9 cellular contexts compared by ENCODE assay signal in genomic region chr11:134033276-134033675, GRCh38. TPM values are rescaled to one million over a fixed set of nuclear protein-coding genes. Genes with fewer than 3 reads are reported as not detected.
DNase-seq lines count a peak whose midpoint lies in the region; ATAC-seq, FAIRE-seq and TF ChIP-seq lines count a peak whose summit lies in the region.
"Had no signal": no experiment of that assay in that cellular context is flagged by ENCODE, and none has a peak within 500 bp of the region (broad histone marks: within the 10 kb centered on the region; RNA-seq: fewer than 3 reads in every experiment).

No MANE protein-coding gene starts in this region.

- peak overlapping the region; percentile 86 for H3K27ac Mint-ChIP-seq in activated naive CD4-positive, alpha-beta T cell treated with anti-CD3 and anti-CD28 coated beads, Interleukin-2, amount 10 ng/mL, durations not matched to agents 7 days and 5 days

- H3K4me1 Mint-ChIP-seq in activated naive CD4-positive, alpha-beta T cell treated with anti-CD3 and anti-CD28 coated beads, Interleukin-2, amount 10 ng/mL, durations not matched to agents 7 days and 5 days, result peaks cover 83% of the 10 kb centered on the region

- 55 to 76% methylated on average over 9 of the region's 9 CpGs for WGBS in tibial nerve, 2 donors

- H3K36me3 ChIP-seq in muscle layer of duodenum (ENCODE audit: control insufficient read depth in 1 of 2, insufficient read depth in 2 of 2, low read length in 2 of 2) (no peaks in the 10 kb centered on the region), tibial nerve (no peaks in the 10 kb centered on the region)

- no peak for TF ChIP-seq POLR2A in tibial nerve (IDR thresholded peaks at IDR 0.05)

- H3K4me3 ChIP-seq in muscle layer of duodenum (ENCODE audit: low read depth in 1 of 2, low read length in 2 of 2), result peak overlapping the region; percentile 28 to 53
- peak overlapping the region in 1 of 4 donors; percentile 1 for H3K4me3 ChIP-seq in tibial nerve

- no peaks in the 10 kb centered on the region for H3K9me3 ChIP-seq in muscle layer of duodenum (ENCODE audit: control insufficient read depth in 1 of 2, low read length in 2 of 2)
- H3K9me3 ChIP-seq in tibial nerve, result no peaks in the 10 kb centered on the region

- H3K36me3 Mint-ChIP-seq in activated naive CD4-positive, alpha-beta T cell treated with anti-CD3 and anti-CD28 coated beads, Interleukin-2, amount 10 ng/mL, durations not matched to agents 7 days and 5 days, result peaks cover 5% of the 10 kb centered on the region

- H3K27me3 ChIP-seq in muscle layer of duodenum (ENCODE audit: low read depth, low read length) (no peaks in the 10 kb centered on the region), tibial nerve (peaks cover 0 to 10% of the 10 kb centered on the region in 2 donors)

- DNase-seq in activated naive CD4-positive, alpha-beta T cell treated with anti-CD3 and anti-CD28 coated beads, Interleukin-2, amount 10 ng/mL, durations not matched to agents 7 days and 5 days, result no peak
- no peak for DNase-seq in activated naive CD4-positive, alpha-beta T cell treated with anti-CD3 and anti-CD28 coated beads, Interleukin-2, amount 50 U/mL, for 16 hours
- DNase-seq in caudate nucleus (lab: John Stamatoyannopoulos, UW) (no peak), tibial nerve (ENCODE audit: low spot score in 2 of 2) (no peak), urothelium cell line (ENCODE audit: low spot score) (no peak), D721Med (ENCODE audit: insufficient read length, low spot score) (no peak)

- H3K27me3 Mint-ChIP-seq in activated naive CD4-positive, alpha-beta T cell treated with anti-CD3 and anti-CD28 coated beads, Interleukin-2, amount 10 ng/mL, durations not matched to agents 7 days and 5 days, result peaks cover 43% of the 10 kb centered on the region

- CTCF ChIA-PET in activated naive CD4-positive, alpha-beta T cell treated with anti-CD3 and anti-CD28 coated beads, Interleukin-2, amount 10 ng/mL, durations not matched to agents 7 days and 5 days (lab: Charles Lee), result interaction anchor here (1.0 to 2.2 kb wide), 3 partner anchors 8 to 96 kb away, joined by 3 to 7 read pairs (median 3); no protein-coding TSS in a partner anchor

- peak overlapping the region; percentile 50 for H3K4me3 Mint-ChIP-seq in activated naive CD4-positive, alpha-beta T cell treated with anti-CD3 and anti-CD28 coated beads, Interleukin-2, amount 10 ng/mL, durations not matched to agents 7 days and 5 days

- no peak for FAIRE-seq in urothelium cell line (lab: Jason Lieb, UNC)
- FAIRE-seq in D721Med (lab: Jason Lieb, UNC), result no peak

- no peak for ATAC-seq in HG03280 (IDR thresholded peaks at IDR 0.05; ENCODE audit: unreplicated experiment)

- no peak for TF ChIP-seq CTCF in tibial nerve (IDR thresholded peaks at IDR 0.05)
- no peak for TF ChIP-seq CTCF in D721Med (IDR thresholded peaks at IDR 0.05; ENCODE audit: insufficient read depth, missing control alignments)

- H3K9me3 Mint-ChIP-seq in activated naive CD4-positive, alpha-beta T cell treated with anti-CD3 and anti-CD28 coated beads, Interleukin-2, amount 10 ng/mL, durations not matched to agents 7 days and 5 days, result no peaks in the 10 kb centered on the region

- TF ChIP-seq EP300 in tibial nerve (IDR thresholded peaks at IDR 0.05), result no peak

- H3K27ac ChIP-seq in caudate nucleus (ENCODE audit: low read depth, low read length) (peak overlapping the region; percentile 83), muscle layer of duodenum (ENCODE audit: low read length) (peak overlapping the region; percentile 71), tibial nerve (peak overlapping the region; percentile 41 to 89 (median 84))
- H3K27ac ChIP-seq: foreskin keratinocyte had no signal

- H3K4me1 ChIP-seq in muscle layer of duodenum (ENCODE audit: control insufficient read depth in 1 of 2, insufficient read depth in 2 of 2, low read length in 2 of 2) (peaks cover 12 to 50% of the 10 kb centered on the region in 2 donors), tibial nerve (peaks cover 0 to 44% (median 14%) of the 10 kb centered on the region in 4 donors)

RNA-seq across cellular contexts. Expression of gene JAM3, which starts 35.6 kb away (rescaled TPM):
- total RNA-seq in tibial nerve, result 100 to 1,000 TPM in 2 of 4 donors, 10 to 100 TPM in 2; 60.9 to 124 (median 96.5) TPM
